19 cellular contexts compared by ENCODE assay signal in genomic region chr14:90355540-90356518, GRCh38. TPM values are rescaled to one million over a fixed set of nuclear protein-coding genes. Genes with fewer than 3 reads are reported as not detected.
DNase-seq lines count a peak whose midpoint lies in the region; ATAC-seq, FAIRE-seq and TF ChIP-seq lines count a peak whose summit lies in the region.
"Had no signal": no experiment of that assay in that cellular context is flagged by ENCODE, and none has a peak within 500 bp of the region (broad histone marks: within the 10 kb centered on the region; RNA-seq: fewer than 3 reads in every experiment).

No MANE protein-coding gene starts in this region.

- H3K27ac Mint-ChIP-seq in stimulated activated memory B cell treated with anti-CD40 and anti-IgM and Interleukin-4, amounts not matched to agents 10 μg/mL and 1 μg/mL and 100 μg/mL, for 72 hours = no peak overlapping the region
- H3K27ac Mint-ChIP-seq: activated CD4-positive, alpha-beta T cell treated with anti-CD3 and anti-CD28 coated beads, Interleukin-2, amount 10 ng/mL, durations not matched to agents 24 days and 14 days; dendritic cell treated with granulocyte-macrophage colony-stimulating factor and Interleukin-4, amounts not matched to agents 40 ng/mL and 50 ng/mL, for 4 days had no signal

- TF ChIP-seq CTCF in K562 (IDR thresholded peaks at IDR 0.05 in 2 of 3, conservative IDR thresholded peaks at IDR 0.05 in 1 of 3; ENCODE audit: insufficient read depth in 2 of 3, low read depth in 1 of 3, low read length in 3 of 3) = no peak

- H3K4me1 Mint-ChIP-seq in stimulated activated memory B cell treated with anti-CD40 and anti-IgM and Interleukin-4, amounts not matched to agents 10 μg/mL and 1 μg/mL and 100 μg/mL, for 72 hours = no peaks in the 10 kb centered on the region
- H3K4me1 Mint-ChIP-seq: activated CD4-positive, alpha-beta T cell treated with anti-CD3 and anti-CD28 coated beads, Interleukin-2, amount 10 ng/mL, durations not matched to agents 24 days and 14 days had no signal

- no peak overlapping the region for H3K4me3 Mint-ChIP-seq in stimulated activated memory B cell treated with anti-CD40 and anti-IgM and Interleukin-4, amounts not matched to agents 10 μg/mL and 1 μg/mL and 100 μg/mL, for 72 hours
- H3K4me3 Mint-ChIP-seq: activated CD4-positive, alpha-beta T cell treated with anti-CD3 and anti-CD28 coated beads, Interleukin-2, amount 10 ng/mL, durations not matched to agents 24 days and 14 days; dendritic cell treated with granulocyte-macrophage colony-stimulating factor and Interleukin-4, amounts not matched to agents 40 ng/mL and 50 ng/mL, for 4 days had no signal

- 7% methylated on average over 8 of the region's 8 CpGs for WGBS in K562 (ENCODE audit: insufficient coverage, low coverage, missing lambda C conversion rate)

- ATAC-seq in K562 = no peak
- peak; percentile 58 for ATAC-seq in left colon
- no peak for ATAC-seq in sciatic nerve
- ATAC-seq in GM21423 (IDR thresholded peaks at IDR 0.05; ENCODE audit: unreplicated experiment) = no peak
- ATAC-seq in stimulated activated memory B cell treated with anti-CD40 and anti-IgM and Interleukin-4, amounts not matched to agents 10 μg/mL and 1 μg/mL and 100 μg/mL, for 72 hours = no peak

- no peak for TF ChIP-seq POLR2A in K562 (conservative IDR thresholded peaks at IDR 0.05)

- H3K27me3 ChIP-seq in K562 (ENCODE audit: control insufficient read depth in 2 of 2, insufficient read depth in 2 of 2, low read length in 2 of 2) = peaks cover 8 to 17% of the 10 kb centered on the region in 2 experiments; a peak in 4 of 5 replicates
- H3K27me3 ChIP-seq: BLaER1, upper lobe of left lung had no signal

- H3K4me2 ChIP-seq in K562 (ENCODE audit: insufficient read depth, low read length) = no peak overlapping the region
- H3K4me2 ChIP-seq: BLaER1 had no signal

- no peaks in the 10 kb centered on the region for H3K9me3 ChIP-seq in K562 (replicated peaks; ENCODE audit: control insufficient read depth, insufficient read depth, low read depth, low read length)
- H3K9me3 ChIP-seq: BLaER1, stomach, upper lobe of left lung had no signal

- FAIRE-seq in K562 (lab: Jason Lieb, UNC) = no peak
- FAIRE-seq: A204.1, TTC549 had no signal

- H3K27me3 Mint-ChIP-seq in stimulated activated memory B cell treated with anti-CD40 and anti-IgM and Interleukin-4, amounts not matched to agents 10 μg/mL and 1 μg/mL and 100 μg/mL, for 72 hours = peaks cover 12% of the 10 kb centered on the region

- no TSS peak for BruUV-seq in K562 (replicated peaks; lab: Mats Ljungman, UMichigan)

- no peaks in the 10 kb centered on the region for H3K4me1 ChIP-seq in K562 (replicated peaks in 1 of 2; ENCODE audit: control insufficient read depth in 2 of 2, insufficient read depth in 2 of 2, low read length in 2 of 2)
- H3K4me1 ChIP-seq: BLaER1, upper lobe of left lung had no signal

- no peaks in the 10 kb centered on the region for H3K9me1 ChIP-seq in K562 (ENCODE audit: control insufficient read depth, insufficient read depth, low read length)

- H3K27ac ChIP-seq in K562 (ENCODE audit: extremely low read depth, low read depth, low read length) = no peak overlapping the region
- H3K27ac ChIP-seq: BLaER1, stomach, upper lobe of left lung had no signal

- no peaks in the 10 kb centered on the region for H3K9me3 Mint-ChIP-seq in stimulated activated memory B cell treated with anti-CD40 and anti-IgM and Interleukin-4, amounts not matched to agents 10 μg/mL and 1 μg/mL and 100 μg/mL, for 72 hours
- H3K9me3 Mint-ChIP-seq: activated CD4-positive, alpha-beta T cell treated with anti-CD3 and anti-CD28 coated beads, Interleukin-2, amount 10 ng/mL, durations not matched to agents 24 days and 14 days; dendritic cell treated with granulocyte-macrophage colony-stimulating factor and Interleukin-4, amounts not matched to agents 40 ng/mL and 50 ng/mL, for 4 days had no signal

- POLR2A ChIA-PET in K562 (lab: Yijun Ruan, JAX) = interaction anchor here (1.1 kb wide), 1 partner anchor 11 kb away, joined by 4 read pairs; no protein-coding TSS in a partner anchor

- CTCF ChIA-PET in K562 (lab: Yijun Ruan, JAX; ENCODE audit: low intra/inter-chr PET ratio) = no interaction called here

- DNase-seq in NCI-H82 (lab: John Stamatoyannopoulos, UW) (peak; percentile 58), NCI-H82 treated with DMSO at 0.1 percent for 48 hours (lab: John Stamatoyannopoulos, UW; ENCODE audit: unreplicated experiment) (no peak), K562 (ENCODE audit: extremely low read depth in 1 of 4, low spot score in 3 of 4) (no peak), left colon (no peak), sciatic nerve (ENCODE audit: low spot score) (no peak), mesenteric fat pad (ENCODE audit: low spot score) (no peak)
- DNase-seq: activated CD4-positive, alpha-beta T cell treated with anti-CD3 and anti-CD28 coated beads, Interleukin-2, amount 10 ng/mL, durations not matched to agents 24 days and 14 days; activated effector memory CD4-positive, alpha-beta T cell treated with Interleukin-2 at 50 U/mL for 16 hours; MM.1S; NCI-H1694; stimulated activated CD4-positive, alpha-beta T cell treated with anti-CD3 and anti-CD28 coated beads, Interleukin-2, amount 100 ng/mL, for 24 hours; stomach; upper lobe of left lung had no signal

- no peaks in the 10 kb centered on the region for H3K36me3 ChIP-seq in K562 (ENCODE audit: control insufficient read depth, insufficient read depth, low read length)
- H3K36me3 ChIP-seq: BLaER1, stomach, upper lobe of left lung had no signal

- TF ChIP-seq RAD21 in K562 (CRISPR knock-in tag; conservative IDR thresholded peaks at IDR 0.05 in 1 of 2, IDR thresholded peaks at IDR 0.05 in 1 of 2) = no peak

- no peak overlapping the region for H2AFZ ChIP-seq in K562 (ENCODE audit: low read depth, low read length)

- in situ Hi-C loops in K562 (cut with MboI) = no loop called here

- H3K36me3 Mint-ChIP-seq in stimulated activated memory B cell treated with anti-CD40 and anti-IgM and Interleukin-4, amounts not matched to agents 10 μg/mL and 1 μg/mL and 100 μg/mL, for 72 hours = no peaks in the 10 kb centered on the region

- no peaks in the 10 kb centered on the region for H3K79me2 ChIP-seq in K562 (ENCODE audit: control insufficient read depth, insufficient read depth, low read length)

- intact Hi-C loops in K562 (cut with micrococcal nuclease) = no loop called here
- intact Hi-C loops in left colon (cut with DNase I, micrococcal nuclease) = no loop called here
- intact Hi-C loops in sciatic nerve (cut with DNase I) = no loop called here

- H4K20me1 ChIP-seq in K562 (replicated peaks; ENCODE audit: control insufficient read depth, insufficient read depth, low read length) = no peaks in the 10 kb centered on the region
- H4K20me1 ChIP-seq: BLaER1 had no signal

- no peak for TF ChIP-seq EP300 in K562 (IDR thresholded peaks at IDR 0.05; ENCODE audit: low read length)

- H3K4me3 ChIP-seq in K562 = no peak overlapping the region
- H3K4me3 ChIP-seq: BLaER1, stomach, upper lobe of left lung had no signal

- no peak overlapping the region for H3K9ac ChIP-seq in K562 (ENCODE audit: insufficient read depth in 1 of 2, low read depth in 2 of 2, low read length in 2 of 2)
- H3K9ac ChIP-seq: BLaER1 had no signal

TF ChIP-seq in K562, 482 proteins besides CTCF, POLR2A, EP300 and RAD21 (continues in another document):
- peak; percentile 47 for TF ChIP-seq MAFG (tag; conservative IDR thresholded peaks at IDR 0.05)

RNA-seq across cellular contexts. Expression of gene NRDE2, which starts 24.1 kb away (rescaled TPM):
- total RNA-seq in K562 (2011; cell fraction: chromatin; rRNA removed; ENCODE audit: low replicate concordance) = 55.5 and 58.1 TPM in 2 replicates
- 29.7 and 30.1 TPM in 2 replicates for total RNA-seq in K562 (2011; cell fraction: nucleolus; rRNA removed)
- total RNA-seq in K562 (2011; cell fraction: nucleoplasm; rRNA removed) = 29.3 and 31.1 TPM in 2 replicates
- total RNA-seq in K562 (2014; rRNA removed) (6.2 and 8.4 TPM in 2 replicates), K562 (2014; rRNA removed; fragmentation: Illumina TruSeq; extraction: Trizol) (11.0 and 11.1 TPM in 2 replicates), K562 (2015; rRNA removed; fragmentation: Illumina TruSeq; extraction: Trizol) (12.3 and 12.6 TPM in 2 replicates), K562 (2021) (14.6 and 15.0 TPM in 2 replicates), left colon (10 to 100 TPM; 19.4 to 25.1 TPM), sciatic nerve (32.1 TPM), mesenteric fat pad (17.2 TPM)
- polyA plus RNA-seq in K562 (2011; rRNA removed) (10.9 and 11.5 TPM in 2 replicates), K562 (2014; fragmentation: Illumina TruSeq; extraction: Trizol) (6.8 and 8.1 TPM in 2 replicates), K562 (2014; fragmentation: Nextera tagmentation; extraction: Ambion mirVana) (1 to 10 TPM; 3.3 to 5.7 TPM), K562 (2014; rRNA removed) (8.3 and 13.4 TPM in 2 replicates)
- polyA plus RNA-seq in K562 (2011; cell fraction: cytosol; rRNA removed) = 5.4 and 7.1 TPM in 2 replicates
- 14.2 and 20.4 TPM in 2 replicates for polyA plus RNA-seq in K562 (2011; cell fraction: nucleus; rRNA removed)
- polyA plus RNA-seq in K562 (2012) = 4.6 and 5.4 TPM in 2 replicates
- polyA minus RNA-seq in K562 (2011; rRNA and poly(A)+ RNA removed) = 14.4 and 16.4 TPM in 2 replicates
- 4.9 and 7.8 TPM in 2 replicates for polyA minus RNA-seq in K562 (2011; cell fraction: cytosol; rRNA and poly(A)+ RNA removed)
- polyA minus RNA-seq in K562 (2011; cell fraction: nucleus; rRNA and poly(A)+ RNA removed) = 13.1 and 19.2 TPM in 2 replicates

RNA-seq across cellular contexts. Expression of gene CALM1, which starts 41.0 kb away (rescaled TPM):
- total RNA-seq in K562 (2011; cell fraction: chromatin; rRNA removed; ENCODE audit: low replicate concordance) = 62.1 and 139 TPM in 2 replicates
- total RNA-seq in K562 (2011; cell fraction: nucleolus; rRNA removed) = 42.4 and 45.7 TPM in 2 replicates
- 60.5 and 80.2 TPM in 2 replicates for total RNA-seq in K562 (2011; cell fraction: nucleoplasm; rRNA removed)
- total RNA-seq in K562 (2014; rRNA removed) (256 and 290 TPM in 2 replicates), K562 (2014; rRNA removed; fragmentation: Illumina TruSeq; extraction: Trizol) (158 and 169 TPM in 2 replicates), K562 (2015; rRNA removed; fragmentation: Illumina TruSeq; extraction: Trizol) (139 and 148 TPM in 2 replicates), K562 (2021) (141 and 155 TPM in 2 replicates), left colon (100 to 1,000 TPM; 756 to 776 TPM), sciatic nerve (340 TPM), mesenteric fat pad (549 TPM)
- polyA plus RNA-seq in K562 (2011; rRNA removed) (128 and 161 TPM in 2 replicates), K562 (2014; fragmentation: Illumina TruSeq; extraction: Trizol) (206 and 269 TPM in 2 replicates), K562 (2014; fragmentation: Nextera tagmentation; extraction: Ambion mirVana) (10 to 100 TPM; 48.0 to 85.7 TPM), K562 (2014; rRNA removed) (162 and 178 TPM in 2 replicates)
- 77.4 and 107 TPM in 2 replicates for polyA plus RNA-seq in K562 (2011; cell fraction: cytosol; rRNA removed)
- polyA plus RNA-seq in K562 (2011; cell fraction: nucleus; rRNA removed) = 56.0 and 78.4 TPM in 2 replicates
- 143 and 146 TPM in 2 replicates for polyA plus RNA-seq in K562 (2012)
- 242 and 267 TPM in 2 replicates for polyA minus RNA-seq in K562 (2011; rRNA and poly(A)+ RNA removed)
- 56.8 and 84.7 TPM in 2 replicates for polyA minus RNA-seq in K562 (2011; cell fraction: cytosol; rRNA and poly(A)+ RNA removed)
- polyA minus RNA-seq in K562 (2011; cell fraction: nucleus; rRNA and poly(A)+ RNA removed) = 73.0 and 82.9 TPM in 2 replicates
